Comparison of ENCODE assay signal across 12 cellular contexts in the genomic region with DNA sequence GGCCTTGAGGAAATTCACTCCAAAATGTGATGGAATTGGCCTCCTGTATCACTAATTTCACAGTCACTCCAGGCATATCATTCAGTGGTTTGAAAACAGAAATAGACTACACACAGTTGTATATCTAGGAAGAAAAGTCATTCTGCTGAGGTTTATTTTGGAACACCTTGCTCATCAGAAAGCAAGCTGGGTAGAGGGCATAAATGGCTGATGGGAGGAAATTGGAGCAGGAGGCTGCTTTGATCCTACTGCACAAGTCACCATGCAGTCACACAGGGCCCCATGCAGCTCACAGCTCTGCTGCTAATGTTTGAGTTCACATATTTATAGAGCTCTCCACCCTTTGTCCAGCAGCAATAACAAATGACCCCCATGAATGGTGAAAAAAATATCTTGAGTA. TPM values are rescaled to one million over a fixed set of nuclear protein-coding genes. Genes with fewer than 3 reads are reported as not detected.
DNase-seq lines count a peak whose midpoint lies in the region; ATAC-seq and TF ChIP-seq lines count a peak whose summit lies in the region.
"Had no signal": no experiment of that assay in that cellular context is flagged by ENCODE, and none has a peak within 500 bp of the region (broad histone marks: within the 10 kb centered on the region; RNA-seq: fewer than 3 reads in every experiment).

No MANE protein-coding gene starts in this region.

- no peak overlapping the region for H3K4me3 Mint-ChIP-seq in activated T-cell treated with anti-CD3 and anti-CD28 coated beads, Interleukin-2, amount 50 U/mL, for 4 hours
- H3K4me3 Mint-ChIP-seq in activated T-cell treated with anti-CD3 and anti-CD28 coated beads, Interleukin-2, amount 50 U/mL, for 72 hours = no peak overlapping the region

- TF ChIP-seq POLR2A in body of pancreas (IDR thresholded peaks at IDR 0.05) = no peak

- no peak overlapping the region for H3K27ac Mint-ChIP-seq in activated T-cell treated with anti-CD3 and anti-CD28 coated beads, Interleukin-2, amount 50 U/mL, for 72 hours

- no peaks in the 10 kb centered on the region for H3K36me3 ChIP-seq in body of pancreas (replicated peaks in 1 of 2; ENCODE audit: insufficient read depth in 1 of 2, low read depth in 2 of 2)
- H3K36me3 ChIP-seq: BLaER1 had no signal

- H3K27me3 Mint-ChIP-seq in activated T-cell treated with anti-CD3 and anti-CD28 coated beads, Interleukin-2, amount 50 U/mL, for 4 hours (ENCODE audit: low read depth) = peaks cover 21% of the 10 kb centered on the region
- H3K27me3 Mint-ChIP-seq in activated T-cell treated with anti-CD3 and anti-CD28 coated beads, Interleukin-2, amount 50 U/mL, for 72 hours (ENCODE audit: low read depth) = peaks cover 73% of the 10 kb centered on the region

- H3K36me3 Mint-ChIP-seq in activated T-cell treated with anti-CD3 and anti-CD28 coated beads, Interleukin-2, amount 50 U/mL, for 4 hours (ENCODE audit: insufficient read depth) = peaks cover 2% of the 10 kb centered on the region
- peaks cover 7 to 14% of the 10 kb centered on the region in 2 donors for H3K36me3 Mint-ChIP-seq in activated T-cell treated with anti-CD3 and anti-CD28 coated beads, Interleukin-2, amount 50 U/mL, for 72 hours (ENCODE audit: insufficient read depth in 2 of 2)

- no peak overlapping the region for H3K4me3 ChIP-seq in body of pancreas
- H3K4me3 ChIP-seq: BLaER1 had no signal

- no peaks in the 10 kb centered on the region for H3K27me3 ChIP-seq in body of pancreas
- H3K27me3 ChIP-seq: BLaER1 had no signal

- intact Hi-C loops in body of pancreas (cut with DNase I) = no loop called here

- peaks cover 2% of the 10 kb centered on the region for H3K4me1 Mint-ChIP-seq in activated T-cell treated with anti-CD3 and anti-CD28 coated beads, Interleukin-2, amount 50 U/mL, for 4 hours (ENCODE audit: low read depth)
- peaks cover 11% of the 10 kb centered on the region for H3K4me1 Mint-ChIP-seq in activated T-cell treated with anti-CD3 and anti-CD28 coated beads, Interleukin-2, amount 50 U/mL, for 72 hours (ENCODE audit: low read depth)

- no peak for DNase-seq in activated T-cell treated with anti-CD3 and anti-CD28 coated beads, Interleukin-2, amount 50 U/mL, for 4 hours
- DNase-seq in activated T-cell treated with anti-CD3 and anti-CD28 coated beads, Interleukin-2, amount 50 U/mL, for 72 hours = no peak
- peak; percentile 19 for DNase-seq in RKO (ENCODE audit: low spot score)
- peak; percentile 87 for DNase-seq in myocyte (ENCODE audit: low read depth)
- peak; percentile 3 for DNase-seq in smooth muscle cell of the brain vasculature (ENCODE audit: low read depth, low spot score)
- no peak for DNase-seq in activated CD4-positive, CD25-positive, alpha-beta regulatory T cell (lab: John Stamatoyannopoulos, UW)
- DNase-seq in body of pancreas = no peak
- DNase-seq: AML-193, DMS 273 treated with DMSO at 0.1 percent for 48 hours had no signal

- H3K4me1 ChIP-seq in body of pancreas = no peaks in the 10 kb centered on the region
- H3K4me1 ChIP-seq: BLaER1 had no signal

- H3K27ac ChIP-seq in body of pancreas = no peak overlapping the region
- H3K27ac ChIP-seq: 22Rv1, BLaER1 had no signal

- TF ChIP-seq CTCF in body of pancreas (IDR thresholded peaks at IDR 0.05) = no peak

- no peaks in the 10 kb centered on the region for H3K9me3 ChIP-seq in body of pancreas

- H3K9me3 Mint-ChIP-seq in activated T-cell treated with anti-CD3 and anti-CD28 coated beads, Interleukin-2, amount 50 U/mL, for 4 hours = peaks cover 11% of the 10 kb centered on the region
- H3K9me3 Mint-ChIP-seq in activated T-cell treated with anti-CD3 and anti-CD28 coated beads, Interleukin-2, amount 50 U/mL, for 72 hours = peaks cover 6 to 12% of the 10 kb centered on the region in 2 donors

- ATAC-seq in activated T-cell treated with anti-CD3 and anti-CD28 coated beads, Interleukin-2, amount 50 U/mL, for 4 hours = peak; percentile 18 to 46
- ATAC-seq in activated T-cell treated with anti-CD3 and anti-CD28 coated beads, Interleukin-2, amount 50 U/mL, for 72 hours (replicated peaks in 1 of 2) = no peak
- ATAC-seq in body of pancreas (no peak), HG03025 (IDR thresholded peaks at IDR 0.05; ENCODE audit: low FRiP score, unreplicated experiment) (no peak)

RNA-seq across cellular contexts. Expression of a gene that starts 12.3 kb away (rescaled TPM):
- under 1 TPM; 0.22 to 0.50 (median 0.28) TPM for total RNA-seq in activated T-cell treated with anti-CD3 and anti-CD28 coated beads, Interleukin-2, amount 50 U/mL, for 4 hours
- total RNA-seq in activated T-cell treated with anti-CD3 and anti-CD28 coated beads, Interleukin-2, amount 50 U/mL, for 72 hours = under 1 TPM; 0.14 TPM
- 3.4 and 4.1 TPM in 2 replicates for total RNA-seq in myocyte
- 3.1 TPM for polyA plus RNA-seq in myocyte (2012)
- total RNA-seq in body of pancreas = 1 to 10 TPM; 1.3 to 1.8 TPM

RNA-seq across cellular contexts. Expression of a gene that starts 44.7 kb away (rescaled TPM):
- 1 to 10 TPM; 1.4 to 3.8 (median 3.7) TPM for total RNA-seq in activated T-cell treated with anti-CD3 and anti-CD28 coated beads, Interleukin-2, amount 50 U/mL, for 4 hours
- 1 to 10 TPM; 6.7 to 8.2 TPM for total RNA-seq in activated T-cell treated with anti-CD3 and anti-CD28 coated beads, Interleukin-2, amount 50 U/mL, for 72 hours
- total RNA-seq in myocyte (8.3 and 13.2 TPM in 2 replicates), body of pancreas (1 to 10 TPM; 4.6 to 8.0 TPM)
- polyA plus RNA-seq in myocyte (2012) = 8.8 TPM

RNA-seq across cellular contexts. Expression of a gene that starts 45.1 kb away (rescaled TPM):
- total RNA-seq in activated T-cell treated with anti-CD3 and anti-CD28 coated beads, Interleukin-2, amount 50 U/mL, for 4 hours = 10 to 100 TPM; 11.0 to 14.3 (median 12.5) TPM
- total RNA-seq in activated T-cell treated with anti-CD3 and anti-CD28 coated beads, Interleukin-2, amount 50 U/mL, for 72 hours = 10 to 100 TPM in 1 of 2 donors, 1 to 10 TPM in 1; 9.9 to 12.2 TPM
- 13.9 and 18.5 TPM in 2 replicates for total RNA-seq in myocyte
- 18.9 TPM for polyA plus RNA-seq in myocyte (2012)
- 10 to 100 TPM in 1 of 2 donors, 1 to 10 TPM in 1; 4.6 to 12.7 TPM for total RNA-seq in body of pancreas

Comparison
In these comparisons a context has a peak if more than half of its experiments do, and no peak if none do; other contexts are left out.
1. ATAC-seq: peak in activated T-cell treated with anti-CD3 and anti-CD28 coated beads, Interleukin-2, amount 50 U/mL, for 4 hours (2 of 2); none in activated T-cell treated with anti-CD3 and anti-CD28 coated beads, Interleukin-2, amount 50 U/mL, for 72 hours (0 of 2), body of pancreas (single experiment) and HG03025 (single experiment).
2. DNase-seq: peak in RKO (single experiment), myocyte (single experiment) and smooth muscle cell of the brain vasculature (single experiment); none in activated T-cell treated with anti-CD3 and anti-CD28 coated beads, Interleukin-2, amount 50 U/mL, for 4 hours (single experiment), activated T-cell treated with anti-CD3 and anti-CD28 coated beads, Interleukin-2, amount 50 U/mL, for 72 hours (0 of 2), activated CD4-positive, CD25-positive, alpha-beta regulatory T cell (0 of 4) and body of pancreas (0 of 4).